Comparison of ENCODE assay signal across 8 cellular contexts in genomic region chr7:50449501-50449880, GRCh38. TPM values are rescaled to one million over a fixed set of nuclear protein-coding genes. Genes with fewer than 3 reads are reported as not detected.
DNase-seq lines count a peak whose midpoint lies in the region; ATAC-seq and TF ChIP-seq lines count a peak whose summit lies in the region.

No MANE protein-coding gene starts in this region.

- peak overlapping the region; percentile 64 for H3K27ac ChIP-seq in foreskin keratinocyte

- no peaks in the 10 kb centered on the region for H3K9me3 Mint-ChIP-seq in stimulated activated effector memory CD8-positive, alpha-beta T cell treated with anti-CD3 and anti-CD28 coated beads, Interleukin-12 subunit alpha, Interleukin-12 subunit beta, amount 100 ng/mL, for 72 hours

- H3K27ac Mint-ChIP-seq in stimulated activated effector memory CD8-positive, alpha-beta T cell treated with anti-CD3 and anti-CD28 coated beads, Interleukin-12 subunit alpha, Interleukin-12 subunit beta, amount 100 ng/mL, for 72 hours = peak overlapping the region; percentile 95

- peak; percentile 47 for DNase-seq in NCI-H748 (lab: John Stamatoyannopoulos, UW; ENCODE audit: unreplicated experiment)
- DNase-seq in NCI-H748 treated with DMSO at 0.1 percent for 48 hours (lab: John Stamatoyannopoulos, UW) = no peak
- peak; percentile 7 for DNase-seq in SK-N-DZ (ENCODE audit: low spot score)
- peak in 1 of 2 donors; percentile 9 for DNase-seq in foreskin keratinocyte
- no peak for DNase-seq in stimulated activated effector memory CD8-positive, alpha-beta T cell treated with anti-CD3 and anti-CD28 coated beads, Interleukin-12 subunit alpha, Interleukin-12 subunit beta, amount 100 ng/mL, for 72 hours (ENCODE audit: low spot score in 2 of 2)
- no peak for DNase-seq in activated effector memory CD4-positive, alpha-beta T cell treated with Interleukin-2 at 50 U/mL for 16 hours
- no peak for DNase-seq in occipital lobe (lab: John Stamatoyannopoulos, UW)

- peaks cover 37% of the 10 kb centered on the region for H3K36me3 Mint-ChIP-seq in stimulated activated effector memory CD8-positive, alpha-beta T cell treated with anti-CD3 and anti-CD28 coated beads, Interleukin-12 subunit alpha, Interleukin-12 subunit beta, amount 100 ng/mL, for 72 hours

- peaks cover 12% of the 10 kb centered on the region for H3K4me1 ChIP-seq in foreskin keratinocyte

- ATAC-seq in foreskin keratinocyte (peak; percentile 0), GM21423 (IDR thresholded peaks at IDR 0.05; ENCODE audit: unreplicated experiment) (no peak)
- no peak for ATAC-seq in stimulated activated effector memory CD8-positive, alpha-beta T cell treated with anti-CD3 and anti-CD28 coated beads, Interleukin-12 subunit alpha, Interleukin-12 subunit beta, amount 100 ng/mL, for 72 hours

- H3K4me3 Mint-ChIP-seq in stimulated activated effector memory CD8-positive, alpha-beta T cell treated with anti-CD3 and anti-CD28 coated beads, Interleukin-12 subunit alpha, Interleukin-12 subunit beta, amount 100 ng/mL, for 72 hours = peak overlapping the region; percentile 91

- TF ChIP-seq CTCF in foreskin keratinocyte (conservative IDR thresholded peaks at IDR 0.05) = no peak

- H3K4me1 Mint-ChIP-seq in stimulated activated effector memory CD8-positive, alpha-beta T cell treated with anti-CD3 and anti-CD28 coated beads, Interleukin-12 subunit alpha, Interleukin-12 subunit beta, amount 100 ng/mL, for 72 hours = peaks cover 36% of the 10 kb centered on the region

- H3K27me3 ChIP-seq in foreskin keratinocyte = no peaks in the 10 kb centered on the region

RNA-seq across cellular contexts. Expression of gene FIGNL1, which starts 0.7 kb away (rescaled TPM):
- 45.8 and 50.9 TPM in 2 replicates for polyA plus RNA-seq in SK-N-DZ (2014; cell fraction: cytosol; rRNA removed)
- polyA plus RNA-seq in SK-N-DZ (2014; cell fraction: nucleus; rRNA removed) = 49.9 and 57.5 TPM in 2 replicates
- 29.5 and 33.5 TPM in 2 replicates for total RNA-seq in foreskin keratinocyte
- 7.5 and 9.1 TPM in 2 replicates for polyA plus RNA-seq in foreskin keratinocyte
- total RNA-seq in occipital lobe = 47.7 TPM

Comparison
In these comparisons a context has a peak if more than half of its experiments do, and no peak if none do; other contexts are left out.
1. DNase-seq: peak in NCI-H748 (single experiment) and SK-N-DZ (single experiment); none in NCI-H748 treated with DMSO at 0.1 percent for 48 hours (single experiment), stimulated activated effector memory CD8-positive, alpha-beta T cell treated with anti-CD3 and anti-CD28 coated beads, Interleukin-12 subunit alpha, Interleukin-12 subunit beta, amount 100 ng/mL, for 72 hours (0 of 2), activated effector memory CD4-positive, alpha-beta T cell treated with Interleukin-2 at 50 U/mL for 16 hours (single experiment) and occipital lobe (single experiment).